In genomic region chr4:176735300-176735699, GRCh38 we compare ENCODE assay signal across 16 cellular contexts. TPM values are rescaled to one million over a fixed set of nuclear protein-coding genes. Genes with fewer than 3 reads are reported as not detected.
DNase-seq lines count a peak whose midpoint lies in the region; TF ChIP-seq lines count a peak whose summit lies in the region.
"Had no signal": no experiment of that assay in that cellular context is flagged by ENCODE, and none has a peak within 500 bp of the region (broad histone marks: within the 10 kb centered on the region; RNA-seq: fewer than 3 reads in every experiment).

No MANE protein-coding gene starts in this region.

- H3K9me3 Mint-ChIP-seq in osteocyte (ENCODE audit: unreplicated experiment): no peaks in the 10 kb centered on the region
- H3K9me3 Mint-ChIP-seq: activated CD4-positive, alpha-beta T cell treated with anti-CD3 and anti-CD28 coated beads, Interleukin-2, amount 10 ng/mL, durations not matched to agents 24 days and 14 days; activated naive CD8-positive, alpha-beta T cell treated with anti-CD3 and anti-CD28 coated beads for 36 hours had no signal

- H3K27ac ChIP-seq in GM23248: 0 out of 2 replicates have a peak overlapping the region, but pooled peaks have one; percentile 8
- H3K27ac ChIP-seq: left ventricle myocardium inferior, transverse colon had no signal

- H3K27me3 ChIP-seq in GM23248 (replicated peaks; ENCODE audit: insufficient read depth): no peaks in the 10 kb centered on the region
- H3K27me3 ChIP-seq: transverse colon had no signal

- no peaks in the 10 kb centered on the region for H3K36me3 Mint-ChIP-seq in osteocyte (ENCODE audit: unreplicated experiment)
- H3K36me3 Mint-ChIP-seq: activated naive CD8-positive, alpha-beta T cell treated with anti-CD3 and anti-CD28 coated beads for 36 hours; stimulated activated effector memory CD8-positive, alpha-beta T cell treated with anti-CD3 and anti-CD28 coated beads, Interleukin-12 subunit alpha, Interleukin-12 subunit beta, amount 100 ng/mL, for 72 hours had no signal

- peaks cover 20% of the 10 kb centered on the region for H4K20me1 ChIP-seq in GM23248 (ENCODE audit: insufficient read depth)

- H2AFZ ChIP-seq in GM23248: no peak overlapping the region

- no peak for TF ChIP-seq CTCF in osteocyte (IDR thresholded peaks at IDR 0.05)

- peak; percentile 68 for DNase-seq in GM23248
- peak; percentile 30 for DNase-seq in RKO (ENCODE audit: low spot score)
- peak; percentile 37 for DNase-seq in dermis blood vessel endothelial cell
- DNase-seq in osteocyte (ENCODE audit: extremely low spot score, unreplicated experiment): no peak
- DNase-seq in activated CD8-positive, alpha-beta memory T cell treated with anti-CD3 and anti-CD28 coated beads, Interleukin-2, amount 50 U/mL, for 4 hours: no peak
- DNase-seq in NCI-H2196 treated with DMSO at 0.1 percent for 48 hours (lab: John Stamatoyannopoulos, UW; ENCODE audit: unreplicated experiment): no peak
- DNase-seq in C1 segment of cervical spinal cord (lab: John Stamatoyannopoulos, UW): no peak
- DNase-seq: activated CD4-positive, alpha-beta T cell treated with anti-CD3 and anti-CD28 coated beads, Interleukin-2, amount 10 ng/mL, durations not matched to agents 24 days and 14 days; activated naive CD8-positive, alpha-beta T cell treated with anti-CD3 and anti-CD28 coated beads for 36 hours; KG1; left ventricle myocardium inferior; NCI-H1417 treated with DMSO at 0.1 percent for 48 hours; NCI-H226; T1000; transverse colon had no signal

- H3K36me3 ChIP-seq in GM23248 (ENCODE audit: low read depth): no peaks in the 10 kb centered on the region
- H3K36me3 ChIP-seq: left ventricle myocardium inferior, transverse colon had no signal

- in situ Hi-C loops in GM23248 (cut with MboI): no loop called here

- no peaks in the 10 kb centered on the region; the same call in 1 of the 2 replicates for H3K9me2 ChIP-seq in GM23248 (ENCODE audit: insufficient read depth)

- peak overlapping the region; percentile 14 for H3K4me3 Mint-ChIP-seq in osteocyte (ENCODE audit: unreplicated experiment)
- H3K4me3 Mint-ChIP-seq: activated CD4-positive, alpha-beta T cell treated with anti-CD3 and anti-CD28 coated beads, Interleukin-2, amount 10 ng/mL, durations not matched to agents 24 days and 14 days; activated naive CD8-positive, alpha-beta T cell treated with anti-CD3 and anti-CD28 coated beads for 36 hours; stimulated activated effector memory CD8-positive, alpha-beta T cell treated with anti-CD3 and anti-CD28 coated beads, Interleukin-12 subunit alpha, Interleukin-12 subunit beta, amount 100 ng/mL, for 72 hours had no signal

- H3K4me1 ChIP-seq in GM23248 (ENCODE audit: insufficient read depth): peaks cover 57% of the 10 kb centered on the region
- H3K4me1 ChIP-seq: left ventricle myocardium inferior, transverse colon had no signal

- H3K4me1 Mint-ChIP-seq in osteocyte (ENCODE audit: unreplicated experiment): peaks cover 36% of the 10 kb centered on the region
- H3K4me1 Mint-ChIP-seq: activated CD4-positive, alpha-beta T cell treated with anti-CD3 and anti-CD28 coated beads, Interleukin-2, amount 10 ng/mL, durations not matched to agents 24 days and 14 days; activated naive CD8-positive, alpha-beta T cell treated with anti-CD3 and anti-CD28 coated beads for 36 hours; stimulated activated effector memory CD8-positive, alpha-beta T cell treated with anti-CD3 and anti-CD28 coated beads, Interleukin-12 subunit alpha, Interleukin-12 subunit beta, amount 100 ng/mL, for 72 hours had no signal

- no peak overlapping the region for H3K9ac ChIP-seq in GM23248

- 14 to 22% methylated on average over 2 of the region's 2 CpGs for WGBS in GM23248 (ENCODE audit: low coverage in 1 of 2, low lambda C conversion rate in 2 of 2, missing lambda C conversion rate in 2 of 2), 2 experiments

- H3K27ac Mint-ChIP-seq in osteocyte (ENCODE audit: unreplicated experiment): peak overlapping the region; percentile 68
- H3K27ac Mint-ChIP-seq: activated CD4-positive, alpha-beta T cell treated with anti-CD3 and anti-CD28 coated beads, Interleukin-2, amount 10 ng/mL, durations not matched to agents 24 days and 14 days; activated naive CD8-positive, alpha-beta T cell treated with anti-CD3 and anti-CD28 coated beads for 36 hours; stimulated activated effector memory CD8-positive, alpha-beta T cell treated with anti-CD3 and anti-CD28 coated beads, Interleukin-12 subunit alpha, Interleukin-12 subunit beta, amount 100 ng/mL, for 72 hours had no signal

- H3K4me2 ChIP-seq in GM23248 (ENCODE audit: unreplicated experiment): no peak overlapping the region

- H3F3A ChIP-seq in GM23248 (ENCODE audit: insufficient read depth): peaks cover 30% of the 10 kb centered on the region

- no peak overlapping the region for H3K4me3 ChIP-seq in GM23248
- H3K4me3 ChIP-seq: left ventricle myocardium inferior, transverse colon had no signal

- no peaks in the 10 kb centered on the region for H3K27me3 Mint-ChIP-seq in osteocyte (ENCODE audit: unreplicated experiment)
- H3K27me3 Mint-ChIP-seq: activated CD4-positive, alpha-beta T cell treated with anti-CD3 and anti-CD28 coated beads, Interleukin-2, amount 10 ng/mL, durations not matched to agents 24 days and 14 days; activated naive CD8-positive, alpha-beta T cell treated with anti-CD3 and anti-CD28 coated beads for 36 hours had no signal

- H3K79me2 ChIP-seq in GM23248 (ENCODE audit: insufficient read depth): peaks cover 98% of the 10 kb centered on the region

- no peaks in the 10 kb centered on the region for H3K9me3 ChIP-seq in GM23248 (ENCODE audit: low read depth)
- H3K9me3 ChIP-seq: left ventricle myocardium inferior, transverse colon had no signal

RNA-seq across cellular contexts. Expression of gene VEGFC, which starts 57.4 kb away (rescaled TPM):
- total RNA-seq in GM23248 (2014; rRNA removed; shearing (Covaris generic)): 41.6 and 56.3 TPM in 2 replicates
- 20.6 and 21.7 TPM in 2 replicates for polyA plus RNA-seq in GM23248 (2016; fragmentation: Nextera tagmentation; extraction: Ambion mirVana)
- total RNA-seq in dermis blood vessel endothelial cell: 4.4 and 10.8 TPM in 2 replicates
- total RNA-seq in osteocyte: 13.6 and 14.7 TPM in 2 replicates
- total RNA-seq: activated CD4-positive, alpha-beta T cell treated with anti-CD3 and anti-CD28 coated beads, Interleukin-2, amount 10 ng/mL, durations not matched to agents 24 days and 14 days; activated naive CD8-positive, alpha-beta T cell treated with anti-CD3 and anti-CD28 coated beads for 36 hours had no signal

Comparison
In these comparisons a context has a peak if more than half of its experiments do, and no peak if none do; other contexts are left out.
1. DNase-seq: peak in GM23248 (single experiment), RKO (single experiment) and dermis blood vessel endothelial cell (single experiment); none in osteocyte (single experiment), activated CD8-positive, alpha-beta memory T cell treated with anti-CD3 and anti-CD28 coated beads, Interleukin-2, amount 50 U/mL, for 4 hours (single experiment), NCI-H2196 treated with DMSO at 0.1 percent for 48 hours (single experiment) and C1 segment of cervical spinal cord (0 of 14).